8 cellular contexts compared by ENCODE assay signal in the genomic region with DNA sequence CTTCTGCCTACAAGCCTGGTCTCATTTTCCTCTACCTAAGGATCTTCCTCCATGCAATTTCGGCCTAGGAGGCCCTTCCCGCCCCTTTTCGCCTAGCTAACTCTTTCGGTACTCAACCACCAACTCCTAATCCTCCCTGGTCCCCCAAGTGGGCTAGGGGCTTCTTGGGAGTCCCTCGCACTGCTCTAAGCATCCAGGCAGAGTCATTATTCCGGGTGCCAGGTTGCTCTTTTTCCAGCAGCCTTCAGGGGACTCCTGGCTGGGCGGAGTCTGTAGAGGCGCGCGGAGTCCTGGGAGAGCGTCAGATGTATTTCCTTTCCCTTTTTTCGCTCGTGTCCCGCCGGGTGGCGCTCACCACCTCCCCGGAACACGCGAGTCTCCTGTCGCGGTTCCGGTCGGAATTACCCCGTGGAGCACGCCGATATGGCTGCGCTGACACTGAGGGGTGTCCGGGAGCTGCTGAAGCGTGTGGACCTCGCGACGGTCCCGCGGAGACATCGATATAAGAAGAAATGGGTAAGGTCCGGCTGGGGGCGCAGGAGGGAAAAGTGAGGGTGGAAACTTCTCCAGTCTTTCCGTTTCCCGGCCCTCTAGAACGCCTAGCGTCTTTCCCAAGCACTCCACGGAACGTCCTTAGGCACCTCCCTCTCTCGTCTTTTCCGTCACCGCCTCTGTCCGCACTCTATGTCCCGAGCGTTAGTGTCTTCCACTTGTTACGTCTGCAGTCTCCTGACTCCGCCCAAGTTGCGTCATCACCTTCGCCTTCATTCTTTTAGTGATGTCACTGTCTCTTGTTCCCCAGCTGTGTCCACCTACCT. TPM values are rescaled to one million over a fixed set of nuclear protein-coding genes. Genes with fewer than 3 reads are reported as not detected.
DNase-seq lines count a peak whose midpoint lies in the region; ATAC-seq and TF ChIP-seq lines count a peak whose summit lies in the region.

Gene NSUN4 (plus strand): TSS at position 404 of the 818 bp plus-strand sequence. CDS start 20 bp downstream, at position 424.

- no peaks in the 10 kb centered on the region for H3K9me3 ChIP-seq in left lung

- H3K4me1 ChIP-seq in left lung: peaks cover 0 to 22% of the 10 kb centered on the region in 2 donors

- intact Hi-C loops in dendritic cell treated with granulocyte-macrophage colony-stimulating factor and Interleukin-4, amounts not matched to agents 40 ng/mL and 50 ng/mL, for 4 days (cut with micrococcal nuclease): loop anchor here (2.0 to 5.0 kb wide), 2 partner anchors 38 to 94 kb away; partner anchors contain the start of genes LRRC41, RAD54L and UQCRH
- intact Hi-C loops in left lung (cut with DNase I): no loop called here

- H3K4me3 Mint-ChIP-seq in dendritic cell treated with granulocyte-macrophage colony-stimulating factor and Interleukin-4, amounts not matched to agents 40 ng/mL and 50 ng/mL, for 4 days: peak within 1 kb of the TSS; percentile 99

- H3K27me3 ChIP-seq in left lung: no peaks in the 10 kb centered on the region

- peaks cover 58% of the 10 kb centered on the region for H3K4me1 Mint-ChIP-seq in dendritic cell treated with granulocyte-macrophage colony-stimulating factor and Interleukin-4, amounts not matched to agents 40 ng/mL and 50 ng/mL, for 4 days (ENCODE audit: low read depth)

- H3K36me3 Mint-ChIP-seq in dendritic cell treated with granulocyte-macrophage colony-stimulating factor and Interleukin-4, amounts not matched to agents 40 ng/mL and 50 ng/mL, for 4 days (ENCODE audit: low read depth): peaks cover 55% of the 10 kb centered on the region

- peak; percentile 40 to 44 for TF ChIP-seq CTCF in left lung (IDR thresholded peaks at IDR 0.05)

- no peaks in the 10 kb centered on the region for H3K27me3 Mint-ChIP-seq in dendritic cell treated with granulocyte-macrophage colony-stimulating factor and Interleukin-4, amounts not matched to agents 40 ng/mL and 50 ng/mL, for 4 days

- peaks cover 0 to 34% of the 10 kb centered on the region in 2 donors for H3K36me3 ChIP-seq in left lung

- peak within 1 kb of the TSS; percentile 94 to 99 for H3K27ac ChIP-seq in left lung

- H3K27ac Mint-ChIP-seq in dendritic cell treated with granulocyte-macrophage colony-stimulating factor and Interleukin-4, amounts not matched to agents 40 ng/mL and 50 ng/mL, for 4 days: peak within 1 kb of the TSS; percentile 100

- DNase-seq in C1 segment of cervical spinal cord (lab: John Stamatoyannopoulos, UW): peak; percentile 48 to 93 (median 86)
- peak; percentile 90 for DNase-seq in NCI-H526 treated with DMSO at 0.1 percent for 48 hours (lab: John Stamatoyannopoulos, UW)
- DNase-seq in activated CD4-positive, alpha-beta T cell treated with anti-CD3 and anti-CD28 coated beads, Interleukin-2, amount 50 U/mL, for 24 hours (ENCODE audit: low read depth in 1 of 2, low spot score in 1 of 2): peak; percentile 70 to 84
- DNase-seq in left lung: peak; percentile 93 to 95
- DNase-seq in stimulated activated CD4-positive, alpha-beta T cell treated with anti-CD3 and anti-CD28 coated beads, Interleukin-2, amount 100 ng/mL, for 48 hours: peak; percentile 75 to 76

- H3K9me3 Mint-ChIP-seq in dendritic cell treated with granulocyte-macrophage colony-stimulating factor and Interleukin-4, amounts not matched to agents 40 ng/mL and 50 ng/mL, for 4 days: no peaks in the 10 kb centered on the region

- ATAC-seq in GM19324 (IDR thresholded peaks at IDR 0.05; ENCODE audit: low FRiP score, unreplicated experiment) (peak; percentile 76), HG03520 (IDR thresholded peaks at IDR 0.05; ENCODE audit: unreplicated experiment) (peak; percentile 73), left lung (peak; percentile 98)

- H3K4me3 ChIP-seq in left lung: peak within 1 kb of the TSS; percentile 56 to 66

RNA-seq across cellular contexts. Expression of gene NSUN4, which starts in this region (rescaled TPM):
- total RNA-seq in left lung: 10 to 100 TPM; 22.6 to 25.8 TPM

Comparison
In these comparisons a context has a peak if more than half of its experiments do, and no peak if none do; other contexts are left out.
1. Peak in every context shown above with its lines: DNase-seq, ATAC-seq, H3K4me3 ChIP-seq and H3K27ac ChIP-seq.